15 cellular contexts compared by ENCODE assay signal in the genomic region with DNA sequence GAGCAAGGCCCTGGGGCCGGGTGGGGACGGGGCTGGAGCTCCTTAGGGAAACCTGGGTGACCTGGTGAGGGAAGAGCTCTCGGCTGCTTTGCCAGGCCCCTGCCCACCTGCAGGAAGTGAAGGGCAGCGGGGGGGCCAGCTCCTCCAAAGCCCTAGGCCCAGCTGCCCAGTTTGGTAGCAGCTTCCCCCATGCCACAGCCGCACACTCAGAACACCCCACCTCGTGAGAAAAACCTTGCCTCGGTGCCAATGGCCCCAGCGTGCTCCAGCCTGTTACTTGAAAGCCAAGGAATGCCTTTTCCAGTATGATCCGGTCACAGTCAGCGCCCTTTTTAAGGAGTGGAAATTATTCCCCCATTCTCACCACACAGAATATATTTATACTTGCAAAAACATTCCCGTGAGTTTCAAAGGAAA. TPM values are rescaled to one million over a fixed set of nuclear protein-coding genes. Genes with fewer than 3 reads are reported as not detected.
DNase-seq lines count a peak whose midpoint lies in the region; ATAC-seq and TF ChIP-seq lines count a peak whose summit lies in the region.
"Had no signal": no experiment of that assay in that cellular context is flagged by ENCODE, and none has a peak within 500 bp of the region (broad histone marks: within the 10 kb centered on the region; RNA-seq: fewer than 3 reads in every experiment).

No MANE protein-coding gene starts in this region.

- H3K9ac ChIP-seq in trophoblast cell (ENCODE audit: low read length): no peak overlapping the region

- no peak overlapping the region for H4K8ac ChIP-seq in trophoblast cell (ENCODE audit: low read depth, low read length)

- no peak for TF ChIP-seq CTCF in RWPE1 (conservative IDR thresholded peaks at IDR 0.05; ENCODE audit: low read depth)
- no peak for TF ChIP-seq CTCF in tibial artery (IDR thresholded peaks at IDR 0.05)

- no peak overlapping the region for H2BK120ac ChIP-seq in trophoblast cell (ENCODE audit: insufficient read depth, low read length, poor library complexity)

- peak overlapping the region; percentile 45 for H3K27ac ChIP-seq in RWPE1
- H3K27ac ChIP-seq in trophoblast cell (ENCODE audit: low read depth, low read length): no peak overlapping the region
- peak overlapping the region; percentile 74 to 87 for H3K27ac ChIP-seq in tibial artery

- peak overlapping the region; percentile 5 for H2BK12ac ChIP-seq in trophoblast cell (ENCODE audit: low read length)

- no peak overlapping the region for H3K4ac ChIP-seq in trophoblast cell (ENCODE audit: low read depth, low read length)

- H3K18ac ChIP-seq in trophoblast cell (ENCODE audit: low read length): peak overlapping the region; percentile 10

- H3K4me3 ChIP-seq in trophoblast cell (ENCODE audit: low read depth, low read length): no peak overlapping the region
- H3K4me3 ChIP-seq in tibial artery: no peak overlapping the region

- no peak overlapping the region for H4K91ac ChIP-seq in trophoblast cell (ENCODE audit: low read depth, low read length)

- H2AK5ac ChIP-seq in trophoblast cell (ENCODE audit: low read length): no peak overlapping the region

- H3K27me3 ChIP-seq in trophoblast cell (ENCODE audit: insufficient read depth, low read length): no peaks in the 10 kb centered on the region
- no peaks in the 10 kb centered on the region for H3K27me3 ChIP-seq in tibial artery

- H3K9me3 ChIP-seq in trophoblast cell (ENCODE audit: insufficient read depth, low read depth, low read length) (no peaks in the 10 kb centered on the region), tibial artery (no peaks in the 10 kb centered on the region)
- H3K9me3 ChIP-seq: Caco-2 had no signal

- H2AFZ ChIP-seq in trophoblast cell (ENCODE audit: insufficient read depth, low read length, poor library complexity): no peak overlapping the region

- H3K79me2 ChIP-seq in trophoblast cell (ENCODE audit: control insufficient read depth, insufficient read depth, low read length, poor library complexity): no peaks in the 10 kb centered on the region

- H3K4me2 ChIP-seq in trophoblast cell (ENCODE audit: low read length): no peak overlapping the region

- POLR2A ChIA-PET in RWPE1 (lab: Yijun Ruan, JAX; ENCODE audit: low non-redundant PET): no interaction called here

- H4K12ac ChIP-seq in trophoblast cell (ENCODE audit: low read depth, low read length): no peak overlapping the region

- no peak overlapping the region for H3K23ac ChIP-seq in trophoblast cell (ENCODE audit: low read length)

- no peak overlapping the region for H2BK5ac ChIP-seq in trophoblast cell (ENCODE audit: low read depth, low read length, poor library complexity)

- no CpG with 5 or more reads among the region's 11 CpGs for WGBS in trophoblast cell (ENCODE audit: extremely low coverage, insufficient coverage, insufficient read length)

- no peak overlapping the region for H3K14ac ChIP-seq in trophoblast cell (ENCODE audit: low read length)

- CTCF ChIA-PET in RWPE1 (lab: Yijun Ruan, JAX): interaction anchor here (0.6 to 2.6 kb wide), 3 partner anchors 135 to 464 kb away, joined by 3 to 16 read pairs (median 15); no protein-coding TSS in a partner anchor

- peaks cover 0 to 4% of the 10 kb centered on the region in 2 experiments for H3K4me1 ChIP-seq in trophoblast cell (ENCODE audit: control insufficient read depth in 1 of 2, insufficient read depth in 2 of 2, low read length in 2 of 2)
- peaks cover 0 to 32% (median 21%) of the 10 kb centered on the region in 4 donors for H3K4me1 ChIP-seq in tibial artery
- H3K4me1 ChIP-seq: Caco-2 had no signal

- peak; percentile 50 for ATAC-seq in Right ventricle myocardium superior (ENCODE audit: poor library complexity)
- ATAC-seq in GM21576 (IDR thresholded peaks at IDR 0.05; ENCODE audit: unreplicated experiment): no peak
- no peak for ATAC-seq in HG03571 (IDR thresholded peaks at IDR 0.05; ENCODE audit: unreplicated experiment)

- H3K36me3 ChIP-seq in trophoblast cell (ENCODE audit: control insufficient read depth in 1 of 2, insufficient read depth in 2 of 2, low read length in 2 of 2): peaks cover 29 to 40% of the 10 kb centered on the region in 2 experiments
- peaks cover 34 to 67% (median 41%) of the 10 kb centered on the region in 3 donors for H3K36me3 ChIP-seq in tibial artery

- peaks cover 2% of the 10 kb centered on the region for H3K79me1 ChIP-seq in trophoblast cell (ENCODE audit: low read length)

- no peak for DNase-seq in RWPE1 (ENCODE audit: low spot score)
- no peak for DNase-seq in Right ventricle myocardium superior
- no peak for DNase-seq in trophoblast cell
- DNase-seq in tibial artery: peak in 1 of 2 donors; percentile 91
- DNase-seq in ecto neural progenitor cell (ENCODE audit: low spot score): no peak
- DNase-seq in COR-L47 (lab: John Stamatoyannopoulos, UW): no peak
- DNase-seq: activated CD4-positive, alpha-beta T cell treated with anti-CD3 and anti-CD28 coated beads, Interleukin-2, amount 50 U/mL, for 48 hours; activated naive CD4-positive, alpha-beta T cell treated with anti-CD3 and anti-CD28 coated beads, Interleukin-2, amount 10 ng/mL, durations not matched to agents 7 days and 5 days; activated T-cell treated with anti-CD3 and anti-CD28 coated beads, Interleukin-2, amount 50 U/mL, for 24 hours; Caco-2; EL; HFFc6; NCI-H345 had no signal

- intact Hi-C loops in Right ventricle myocardium superior (cut with DNase I) (loop anchor here (2.0 to 5.0 kb wide), 2 partner anchors 85 to 127 kb away; no protein-coding TSS in a partner anchor), tibial artery (cut with DNase I; ENCODE audit: low total_unique reads) (loop anchor here (1.0 kb wide), 1 partner anchor 159 kb away; no protein-coding TSS in a partner anchor)

RNA-seq across cellular contexts. Expression of a gene that starts 38.3 kb away (rescaled TPM):
- 22.5 TPM for total RNA-seq in Right ventricle myocardium superior
- 21.5 and 23.3 TPM in 2 replicates for polyA plus RNA-seq in trophoblast cell (2013)

RNA-seq across cellular contexts. Expression of a gene that starts 38.4 kb away (rescaled TPM):
- 8.4 TPM for total RNA-seq in Right ventricle myocardium superior
- polyA plus RNA-seq in trophoblast cell (2013): 16.7 and 17.7 TPM in 2 replicates
